In genomic region chr18:2978208-2978607, GRCh38 we compare ENCODE assay signal across 7 cellular contexts. TPM values are rescaled to one million over a fixed set of nuclear protein-coding genes. Genes with fewer than 3 reads are reported as not detected.
A peak's percentile ranks its signal among the peaks of the same experiment; 100 is the strongest.
DNase-seq lines count a peak whose midpoint lies in the region; ATAC-seq and TF ChIP-seq lines count a peak whose summit lies in the region.

No MANE protein-coding gene starts in this region.

- peak overlapping the region; percentile 92 for H3K27ac Mint-ChIP-seq in stimulated activated naive CD8-positive, alpha-beta T cell treated with anti-CD3 and anti-CD28 coated beads, Interleukin-15, Interleukin-2, amounts not matched to agents 100 ng/mL and 50 ng/mL, for 24 hours

- peak; percentile 50 for ATAC-seq in GM19455 (IDR thresholded peaks at IDR 0.05; ENCODE audit: unreplicated experiment)

- no peaks in the 10 kb centered on the region for H3K9me3 Mint-ChIP-seq in stimulated activated naive CD8-positive, alpha-beta T cell treated with anti-CD3 and anti-CD28 coated beads, Interleukin-15, Interleukin-2, amounts not matched to agents 100 ng/mL and 50 ng/mL, for 24 hours

- TF ChIP-seq CTCF in Peyer's patch (IDR thresholded peaks at IDR 0.05) = no peak
- no peak for TF ChIP-seq CTCF in fibroblast of mammary gland (conservative IDR thresholded peaks at IDR 0.05; ENCODE audit: control insufficient read depth, insufficient read depth, low read depth, low read length)

- H3K27me3 Mint-ChIP-seq in stimulated activated naive CD8-positive, alpha-beta T cell treated with anti-CD3 and anti-CD28 coated beads, Interleukin-15, Interleukin-2, amounts not matched to agents 100 ng/mL and 50 ng/mL, for 24 hours = no peaks in the 10 kb centered on the region

- no peak for TF ChIP-seq POLR2A in Peyer's patch (IDR thresholded peaks at IDR 0.05)

- H3K4me3 ChIP-seq in Peyer's patch (peak overlapping the region in 1 of 4 donors; percentile 54), fibroblast of mammary gland (ENCODE audit: control insufficient read depth, low read depth, low read length) (peak overlapping the region; percentile 37)

- H3K27me3 ChIP-seq in Peyer's patch = no peaks in the 10 kb centered on the region

- H3K27ac ChIP-seq in Peyer's patch = peak overlapping the region; percentile 72 to 86 (median 82)

- H3K9me3 ChIP-seq in Peyer's patch = no peaks in the 10 kb centered on the region

- no peak for DNase-seq in Peyer's patch
- peak; percentile 72 for DNase-seq in fibroblast of mammary gland (ENCODE audit: low read depth)
- DNase-seq in DMS153 treated with DMSO at 0.1 percent for 48 hours (lab: John Stamatoyannopoulos, UW; ENCODE audit: unreplicated experiment) = no peak
- no peak for DNase-seq in mucosa of gallbladder (ENCODE audit: low spot score)
- no peak for DNase-seq in Ammon's horn (ENCODE audit: low spot score)

- H3K4me1 Mint-ChIP-seq in stimulated activated naive CD8-positive, alpha-beta T cell treated with anti-CD3 and anti-CD28 coated beads, Interleukin-15, Interleukin-2, amounts not matched to agents 100 ng/mL and 50 ng/mL, for 24 hours (ENCODE audit: low read depth) = peaks cover 98% of the 10 kb centered on the region

- H3K36me3 ChIP-seq in Peyer's patch = no peaks in the 10 kb centered on the region

- H3K36me3 Mint-ChIP-seq in stimulated activated naive CD8-positive, alpha-beta T cell treated with anti-CD3 and anti-CD28 coated beads, Interleukin-15, Interleukin-2, amounts not matched to agents 100 ng/mL and 50 ng/mL, for 24 hours (ENCODE audit: low read depth) = peaks cover 12% of the 10 kb centered on the region

- H3K4me3 Mint-ChIP-seq in stimulated activated naive CD8-positive, alpha-beta T cell treated with anti-CD3 and anti-CD28 coated beads, Interleukin-15, Interleukin-2, amounts not matched to agents 100 ng/mL and 50 ng/mL, for 24 hours = peak overlapping the region; percentile 72

- peaks cover 6 to 60% (median 26%) of the 10 kb centered on the region in 4 donors for H3K4me1 ChIP-seq in Peyer's patch

RNA-seq across cellular contexts. Expression of gene LPIN2, which starts 34.7 kb away (rescaled TPM):
- total RNA-seq in Peyer's patch = 100 to 1,000 TPM in 3 of 4 donors, 10 to 100 TPM in 1; 29.7 to 178 (median 133) TPM
- total RNA-seq in mucosa of gallbladder = 190 TPM
